Comparison of ENCODE assay signal across 4 cellular contexts in the genomic region with DNA sequence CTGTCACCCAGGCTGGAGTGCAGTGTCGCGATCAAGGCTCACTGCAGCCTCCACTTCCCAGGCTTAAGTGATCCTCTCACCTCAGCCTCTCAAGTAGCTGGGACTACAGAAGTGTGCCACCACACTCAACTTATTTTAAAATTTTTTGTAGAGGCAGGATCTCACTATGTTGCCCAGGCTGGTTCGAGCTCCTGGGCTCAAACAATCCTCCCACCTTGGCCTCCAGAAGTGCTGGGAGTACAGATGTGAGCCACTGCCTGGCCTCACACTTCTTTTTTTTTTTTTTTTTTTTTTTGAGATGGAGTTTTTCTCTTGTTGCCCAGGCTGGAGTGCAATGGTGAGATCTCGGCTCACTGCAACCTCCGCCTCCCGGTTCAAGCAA. TPM values are rescaled to one million over a fixed set of nuclear protein-coding genes. Genes with fewer than 3 reads are reported as not detected.
"Had no signal": no experiment of that assay in that cellular context is flagged by ENCODE, and none has a peak within 500 bp of the region (broad histone marks: within the 10 kb centered on the region; RNA-seq: fewer than 3 reads in every experiment).

No MANE protein-coding gene starts in this region.

RNA-seq across cellular contexts. Expression of a gene that starts 40.9 kb away (rescaled TPM):
- total RNA-seq: naive thymus-derived CD8-positive, alpha-beta T cell; osteoblast; ureter; vagina had no signal
